In the genomic region with DNA sequence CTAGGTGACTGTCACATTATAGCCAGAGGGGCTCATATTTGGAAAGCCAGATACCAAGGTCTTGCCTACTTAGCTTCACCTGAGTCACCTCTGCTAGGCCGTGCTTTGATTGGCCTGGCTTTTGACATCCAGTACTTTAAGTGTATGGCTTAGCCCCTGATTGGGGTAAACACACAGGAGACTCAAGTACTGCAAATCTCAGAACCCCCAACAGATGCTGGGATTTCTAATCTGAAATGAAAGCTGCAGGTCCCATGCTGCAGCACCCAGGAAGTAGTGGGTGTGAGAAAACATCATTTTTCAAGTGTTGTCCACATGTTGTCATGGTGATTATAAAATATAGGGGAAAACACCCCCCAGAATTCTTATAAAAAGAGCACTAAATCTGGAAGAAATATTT, we compare ENCODE assay signal across 22 cellular contexts.
"Had no signal": no experiment of that assay in that cellular context is flagged by ENCODE, and none has a peak within 500 bp of the region (broad histone marks: within the 10 kb centered on the region; RNA-seq: fewer than 3 reads in every experiment).

No MANE protein-coding gene starts in this region.

- DNase-seq: effector CD4-positive, alpha-beta T cell; erythroblast; foreskin melanocyte; hypothalamus; islet precursor cell; mammary epithelial cell; mucosa of descending colon; psoas muscle; retina; spleen; stimulated activated CD4-positive, alpha-beta T cell treated with anti-CD3 and anti-CD28 coated beads, Interleukin-15, amount 100 ng/mL, for 24 hours; stimulated activated CD4-positive, alpha-beta T cell treated with anti-CD3 and anti-CD28 coated beads, Interleukin-1b, Interleukin-23, amount 100 ng/mL, for 48 hours; stimulated activated CD4-positive, alpha-beta T cell treated with anti-CD3 and anti-CD28 coated beads, Interleukin-4, amount 100 ng/mL, for 24 hours; transverse colon had no signal

- H3K27ac Mint-ChIP-seq: stimulated activated memory B cell treated with anti-CD40 and anti-IgM and Interleukin-4, amounts not matched to agents 10 μg/mL and 1 μg/mL and 100 μg/mL, for 72 hours; stimulated activated naive CD8-positive, alpha-beta T cell treated with anti-CD3 and anti-CD28 coated beads, Interleukin-15, Interleukin-2, amounts not matched to agents 100 ng/mL and 50 ng/mL, for 24 hours had no signal

- H3K36me3 ChIP-seq: neutrophil, spleen, thoracic aorta, transverse colon had no signal

- H3K4me3 Mint-ChIP-seq: stimulated activated memory B cell treated with anti-CD40 and anti-IgM and Interleukin-4, amounts not matched to agents 10 μg/mL and 1 μg/mL and 100 μg/mL, for 72 hours; stimulated activated naive CD8-positive, alpha-beta T cell treated with anti-CD3 and anti-CD28 coated beads, Interleukin-15, Interleukin-2, amounts not matched to agents 100 ng/mL and 50 ng/mL, for 24 hours had no signal

- ATAC-seq: left lobe of liver; mucosa of descending colon; psoas muscle; sciatic nerve; stimulated activated memory B cell treated with anti-CD40 and anti-IgM and Interleukin-4, amounts not matched to agents 10 μg/mL and 1 μg/mL and 100 μg/mL, for 72 hours had no signal

- H3K27ac ChIP-seq: coronary artery, neutrophil, psoas muscle, spleen, thoracic aorta, transverse colon had no signal

- H3K9me3 Mint-ChIP-seq: endodermal cell; stimulated activated memory B cell treated with anti-CD40 and anti-IgM and Interleukin-4, amounts not matched to agents 10 μg/mL and 1 μg/mL and 100 μg/mL, for 72 hours; stimulated activated naive CD8-positive, alpha-beta T cell treated with anti-CD3 and anti-CD28 coated beads, Interleukin-15, Interleukin-2, amounts not matched to agents 100 ng/mL and 50 ng/mL, for 24 hours had no signal

- H3K9me3 ChIP-seq: mucosa of descending colon, neutrophil, psoas muscle, spleen, thoracic aorta, transverse colon had no signal

- H3K36me3 Mint-ChIP-seq: stimulated activated memory B cell treated with anti-CD40 and anti-IgM and Interleukin-4, amounts not matched to agents 10 μg/mL and 1 μg/mL and 100 μg/mL, for 72 hours had no signal

- H3K4me3 ChIP-seq: coronary artery, mucosa of descending colon, psoas muscle, spleen, thoracic aorta, transverse colon had no signal
